Comparison of ENCODE assay signal across 1 cellular context in genomic region chr3:4573153-4573552, GRCh38.
A peak's percentile ranks its signal among the peaks of the same experiment; 100 is the strongest.
TF ChIP-seq lines count a peak whose summit lies in the region.

No MANE protein-coding gene starts in this region.

TF ChIP-seq in K562, 482 proteins besides CTCF, POLR2A, EP300 and RAD21 (continued from another document):
- peak; percentile 44; the same call in 1 of the 2 replicates for TF ChIP-seq PBX2 (CRISPR knock-in tag; IDR thresholded peaks at IDR 0.05; ENCODE audit: low read depth)
- peak; percentile 90 for TF ChIP-seq PBX2 (tag; conservative IDR thresholded peaks at IDR 0.05; ENCODE audit: low read depth)
- no peak for TF ChIP-seq ZFPM2 (CRISPR knock-in tag; IDR thresholded peaks at IDR 0.05)
- no peak for TF ChIP-seq ZMIZ1 (IDR thresholded peaks at IDR 0.05; ENCODE audit: low read depth in 2 of 2, low read length in 2 of 2)
- TF ChIP-seq MED1 (CRISPR knock-in tag; IDR thresholded peaks at IDR 0.05; ENCODE audit: borderline replicate concordance): no peak
- no peak for TF ChIP-seq MXI1 (IDR thresholded peaks at IDR 0.05; ENCODE audit: low read depth, low read length)
- no peak for TF ChIP-seq ZNF444 (CRISPR knock-in tag; IDR thresholded peaks at IDR 0.05)
- TF ChIP-seq SMAD1 (IDR thresholded peaks at IDR 0.05; ENCODE audit: low read depth, low read length, partially characterized antibody): no peak
- no peak for TF ChIP-seq HDGF (IDR thresholded peaks at IDR 0.05)
- TF ChIP-seq, protein P1, sequence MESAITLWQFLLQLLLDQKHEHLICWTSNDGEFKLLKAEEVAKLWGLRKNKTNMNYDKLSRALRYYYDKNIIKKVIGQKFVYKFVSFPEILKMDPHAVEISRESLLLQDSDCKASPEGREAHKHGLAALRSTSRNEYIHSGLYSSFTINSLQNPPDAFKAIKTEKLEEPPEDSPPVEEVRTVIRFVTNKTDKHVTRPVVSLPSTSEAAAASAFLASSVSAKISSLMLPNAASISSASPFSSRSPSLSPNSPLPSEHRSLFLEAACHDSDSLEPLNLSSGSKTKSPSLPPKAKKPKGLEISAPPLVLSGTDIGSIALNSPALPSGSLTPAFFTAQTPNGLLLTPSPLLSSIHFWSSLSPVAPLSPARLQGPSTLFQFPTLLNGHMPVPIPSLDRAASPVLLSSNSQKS (CRISPR knock-in tag; IDR thresholded peaks at IDR 0.05): no peak
- TF ChIP-seq NCOR1 (IDR thresholded peaks at IDR 0.05): no peak
